1 cellular context compared by ENCODE assay signal in genomic region chr14:104639889-104640548, GRCh38.
TF ChIP-seq lines count a peak whose summit lies in the region.

No MANE protein-coding gene starts in this region.

TF ChIP-seq in A549, 52 proteins besides CTCF, POLR2A, EP300 and RAD21 (continued from another document):
- TF ChIP-seq HOXB13 (CRISPR knock-in tag; IDR thresholded peaks at IDR 0.05; ENCODE audit: low read depth) (no peak), FOXS1 (CRISPR knock-in tag; IDR thresholded peaks at IDR 0.05) (no peak), ZSCAN20 (CRISPR knock-in tag; IDR thresholded peaks at IDR 0.05) (no peak), TP53 (CRISPR knock-in tag; IDR thresholded peaks at IDR 0.05) (no peak), ZFP36 (IDR thresholded peaks at IDR 0.05; ENCODE audit: borderline replicate concordance, partially characterized antibody) (peak; percentile 99), REST (IDR thresholded peaks at IDR 0.05) (no peak), CBX8 (IDR thresholded peaks at IDR 0.05) (no peak)
